In genomic region chr11:75454987-75455386, GRCh38 we compare ENCODE assay signal across 17 cellular contexts. TPM values are rescaled to one million over a fixed set of nuclear protein-coding genes. Genes with fewer than 3 reads are reported as not detected.
DNase-seq lines count a peak whose midpoint lies in the region; ATAC-seq, FAIRE-seq and TF ChIP-seq lines count a peak whose summit lies in the region.
"Had no signal": no experiment of that assay in that cellular context is flagged by ENCODE, and none has a peak within 500 bp of the region (broad histone marks: within the 10 kb centered on the region; RNA-seq: fewer than 3 reads in every experiment).

No MANE protein-coding gene starts in this region.

- intact Hi-C loops in pancreas (cut with DNase I): no loop called here
- intact Hi-C loops in stomach (cut with DNase I; ENCODE audit: low total_unique reads): no loop called here

- H3K4me3 ChIP-seq in HEK293 (ENCODE audit: low read depth, low read length): no peak overlapping the region
- no peak overlapping the region for H3K4me3 ChIP-seq in pancreas
- H3K4me3 ChIP-seq in stomach: no peak overlapping the region
- H3K4me3 ChIP-seq: SK-N-MC had no signal

- H3K27me3 Mint-ChIP-seq in activated T-helper 17 cell treated with anti-CD3 and anti-CD28 coated beads, Interleukin-2, amount 50 U/mL, for 72 hours: no peaks in the 10 kb centered on the region
- H3K27me3 Mint-ChIP-seq: IgD-negative memory B cell had no signal

- H3K4me3 Mint-ChIP-seq in activated T-helper 17 cell treated with anti-CD3 and anti-CD28 coated beads, Interleukin-2, amount 50 U/mL, for 72 hours: no peak overlapping the region
- H3K4me3 Mint-ChIP-seq: CD8-positive, alpha-beta T cell; IgD-negative memory B cell had no signal

- FAIRE-seq in pancreas (lab: Jason Lieb, UNC): no peak

- peaks cover 8% of the 10 kb centered on the region for H3K36me3 Mint-ChIP-seq in activated T-helper 17 cell treated with anti-CD3 and anti-CD28 coated beads, Interleukin-2, amount 50 U/mL, for 72 hours (ENCODE audit: low read depth)

- H3K36me3 ChIP-seq in HEK293 (ENCODE audit: control insufficient read depth in 2 of 2, insufficient read depth in 1 of 2, low read length in 2 of 2): no peaks in the 10 kb centered on the region
- no peaks in the 10 kb centered on the region for H3K36me3 ChIP-seq in pancreas
- H3K36me3 ChIP-seq in stomach: no peaks in the 10 kb centered on the region

- no peak for ATAC-seq in activated T-helper 17 cell treated with anti-CD3 and anti-CD28 coated beads, Interleukin-2, amount 50 U/mL, for 72 hours (replicated peaks)
- ATAC-seq in pancreas (peak; percentile 51 to 82 (median 68)), GM21786 (IDR thresholded peaks at IDR 0.05; ENCODE audit: unreplicated experiment) (no peak)
- ATAC-seq: CD8-positive, alpha-beta T cell; HCT116 had no signal

- CTCF ChIA-PET in HEK293 (lab: Yijun Ruan, JAX): interaction anchor here (1.4 to 3.8 kb wide), 4 partner anchors 9 to 77 kb away, joined by 5 to 29 read pairs (median 12); no protein-coding TSS in a partner anchor

- no peaks in the 10 kb centered on the region for H3K9me3 Mint-ChIP-seq in activated T-helper 17 cell treated with anti-CD3 and anti-CD28 coated beads, Interleukin-2, amount 50 U/mL, for 72 hours
- H3K9me3 Mint-ChIP-seq: CD8-positive, alpha-beta T cell; IgD-negative memory B cell had no signal

- TF ChIP-seq EP300 in stomach (IDR thresholded peaks at IDR 0.05): no peak

- peak overlapping the region; percentile 10 for H3K27ac Mint-ChIP-seq in activated T-helper 17 cell treated with anti-CD3 and anti-CD28 coated beads, Interleukin-2, amount 50 U/mL, for 72 hours
- H3K27ac Mint-ChIP-seq: IgD-negative memory B cell had no signal

- DNase-seq in NCI-H146 treated with DMSO at 0.1 percent for 48 hours (lab: John Stamatoyannopoulos, UW; ENCODE audit: unreplicated experiment): peak; percentile 87
- DNase-seq in pancreas: peak in 4 of 6 donors; percentile 36 to 72 (median 50)
- no peak for DNase-seq in activated T-cell treated with anti-CD3 and anti-CD28 coated beads, Interleukin-2, amount 50 U/mL, for 1 hour
- no peak for DNase-seq in stomach
- DNase-seq: CD8-positive, alpha-beta T cell; MV-4-11; NCI-H187; NCI-H2171; NCI-H524 treated with DMSO at 0.1 percent for 48 hours; T-helper 1 cell had no signal

- H3K27ac ChIP-seq in HEK293 (ENCODE audit: extremely low read depth, low read depth, low read length) (no peak overlapping the region), pancreas (peak overlapping the region in 1 of 4 donors; percentile 30), stomach (no peak overlapping the region)
- H3K27ac ChIP-seq: SK-N-MC had no signal

- TF ChIP-seq CTCF in HEK293 (tag by site-specific recombination; IDR thresholded peaks at IDR 0.05) (no peak), pancreas (IDR thresholded peaks at IDR 0.05) (no peak), stomach (IDR thresholded peaks at IDR 0.05) (no peak)

- WGBS in pancreas, 2 donors: 49 to 59% methylated on average over 5 of the region's 5 CpGs
- 59 to 72% (median 67%) methylated on average over 3 to 5 of the region's 5 CpGs for WGBS in stomach, 5 donors

- no peaks in the 10 kb centered on the region for H3K27me3 ChIP-seq in pancreas
- peaks cover 0 to 15% (median 0%) of the 10 kb centered on the region in 3 donors for H3K27me3 ChIP-seq in stomach

- no peaks in the 10 kb centered on the region for H3K4me1 Mint-ChIP-seq in activated T-helper 17 cell treated with anti-CD3 and anti-CD28 coated beads, Interleukin-2, amount 50 U/mL, for 72 hours

- no peak for TF ChIP-seq POLR2A in stomach (IDR thresholded peaks at IDR 0.05)

- POLR2A ChIA-PET in HEK293 (lab: Yijun Ruan, JAX): no interaction called here

- no peaks in the 10 kb centered on the region for H3K9me3 ChIP-seq in HEK293 (ENCODE audit: control insufficient read depth, insufficient read depth, low read depth, low read length)
- H3K9me3 ChIP-seq in pancreas: no peaks in the 10 kb centered on the region
- no peaks in the 10 kb centered on the region for H3K9me3 ChIP-seq in stomach

- H3K4me1 ChIP-seq in HEK293 (ENCODE audit: control insufficient read depth, insufficient read depth, low read length) (no peaks in the 10 kb centered on the region), pancreas (peaks cover 12 to 17% (median 13%) of the 10 kb centered on the region in 3 donors), stomach (peaks cover 0 to 13% (median 7%) of the 10 kb centered on the region in 4 donors)

TF ChIP-seq in HEK293, 187 proteins besides CTCF, POLR2A, EP300 and RAD21:
- TF ChIP-seq HOXA7 (CRISPR knock-in tag; IDR thresholded peaks at IDR 0.05; ENCODE audit: borderline replicate concordance): no peak
- TF ChIP-seq KLF16 (tag by site-specific recombination; IDR thresholded peaks at IDR 0.05): no peak
- no peak for TF ChIP-seq ZNF513 (tag by site-specific recombination; IDR thresholded peaks at IDR 0.05)
- TF ChIP-seq ZIC2 (tag by site-specific recombination; IDR thresholded peaks at IDR 0.05): peak; percentile 92
- TF ChIP-seq TSHZ1 (tag by site-specific recombination; IDR thresholded peaks at IDR 0.05; ENCODE audit: borderline replicate concordance): no peak
- no peak for TF ChIP-seq ZNF473 (tag by site-specific recombination; IDR thresholded peaks at IDR 0.05)
TF ChIP-seq in HEK293: peak in this region for 1.

RNA-seq across cellular contexts. Expression of gene KLHL35, which starts 22.0 kb away (rescaled TPM):
- total RNA-seq in activated T-helper 17 cell treated with anti-CD3 and anti-CD28 coated beads, Interleukin-2, amount 50 U/mL, for 72 hours: 1 to 10 TPM in 1 of 2 donors, under 1 TPM in 1; 0.50 to 1.2 TPM
- total RNA-seq in pancreas (1 to 10 TPM in 5 of 6 donors, under 1 TPM in 1; 0.97 to 3.1 (median 1.7) TPM), stomach (1 to 10 TPM in 2 of 5 donors, under 1 TPM in 1, not detected in 2; 0.89 to 2.9 (median 1.7) TPM)
- polyA plus RNA-seq in pancreas (1 to 10 TPM; 1.7 to 2.5 TPM), stomach (1 to 10 TPM; 1.2 to 1.8 (median 1.8) TPM)
- total RNA-seq: HT1080 had no signal

RNA-seq across cellular contexts. Expression of gene RPS3, which starts 55.7 kb away (rescaled TPM):
- total RNA-seq in activated T-helper 17 cell treated with anti-CD3 and anti-CD28 coated beads, Interleukin-2, amount 50 U/mL, for 72 hours: 1,000 to 10,000 TPM; 4,623 to 5,372 TPM
- total RNA-seq in pancreas: 1,000 to 10,000 TPM in 5 of 6 donors, 100 to 1,000 TPM in 1; 824 to 1,938 (median 1,523) TPM
- polyA plus RNA-seq in pancreas: 1,000 to 10,000 TPM; 1,208 to 1,382 TPM
- 1,000 to 10,000 TPM in 3 of 5 donors, 100 to 1,000 TPM in 2; 607 to 1,681 (median 1,272) TPM for total RNA-seq in stomach
- polyA plus RNA-seq in stomach: 1,000 to 10,000 TPM; 2,719 to 3,770 (median 2,836) TPM

Comparison
In these comparisons a context has a peak if more than half of its experiments do, and no peak if none do; other contexts are left out.
1. DNase-seq: peak in NCI-H146 treated with DMSO at 0.1 percent for 48 hours (single experiment) and pancreas (4 of 6); none in activated T-cell treated with anti-CD3 and anti-CD28 coated beads, Interleukin-2, amount 50 U/mL, for 1 hour (single experiment) and stomach (single experiment).
2. ATAC-seq: peak in pancreas (4 of 4); none in activated T-helper 17 cell treated with anti-CD3 and anti-CD28 coated beads, Interleukin-2, amount 50 U/mL, for 72 hours (single experiment) and GM21786 (single experiment).